Comparison of ENCODE assay signal across 16 cellular contexts in the genomic region with DNA sequence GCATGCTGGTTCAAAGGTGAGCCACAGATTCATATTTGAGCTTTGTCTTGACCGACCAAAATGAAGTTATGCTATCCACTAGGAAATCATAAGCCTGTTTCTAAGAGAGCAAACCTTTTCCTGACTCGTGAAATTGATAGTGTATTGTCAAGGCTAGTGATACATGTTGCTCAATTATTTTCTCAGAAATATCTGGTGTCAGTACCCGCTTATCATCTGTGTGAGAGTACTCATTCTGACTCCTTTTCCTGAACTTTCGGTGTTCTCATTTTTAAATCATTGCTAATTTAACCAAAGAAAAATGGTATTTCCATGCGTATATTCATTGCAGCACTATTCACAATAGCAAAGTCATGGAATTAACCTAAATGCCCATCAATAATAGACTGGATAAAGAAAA. TPM values are rescaled to one million over a fixed set of nuclear protein-coding genes. Genes with fewer than 3 reads are reported as not detected.
DNase-seq lines count a peak whose midpoint lies in the region; ATAC-seq, FAIRE-seq and TF ChIP-seq lines count a peak whose summit lies in the region.
"Had no signal": no experiment of that assay in that cellular context is flagged by ENCODE, and none has a peak within 500 bp of the region (broad histone marks: within the 10 kb centered on the region; RNA-seq: fewer than 3 reads in every experiment).

No MANE protein-coding gene starts in this region.

- H3K4me2 ChIP-seq in MM.1S (ENCODE audit: low read depth, low read length): no peak overlapping the region
- H3K4me2 ChIP-seq: BLaER1 had no signal

- CTCF ChIA-PET in MCF 10A (lab: Yijun Ruan, JAX): interaction anchor here (0.9 to 1.0 kb wide), 2 partner anchors 20 to 30 kb away, joined by 3 to 6 read pairs; no protein-coding TSS in a partner anchor

- POLR2A ChIA-PET in MCF 10A (lab: Yijun Ruan, JAX): interaction anchor here (0.8 to 1.1 kb wide), 4 partner anchors 13 to 39 kb away, joined by 3 to 5 read pairs (median 3); no protein-coding TSS in a partner anchor

- H3K27me3 ChIP-seq in small intestine (ENCODE audit: control insufficient read depth in 2 of 2, insufficient read depth in 2 of 2, low read length in 2 of 2) (no peaks in the 10 kb centered on the region), MM.1S (replicated peaks; ENCODE audit: insufficient read depth, low read length) (no peaks in the 10 kb centered on the region)
- H3K27me3 ChIP-seq: BLaER1 had no signal

- intact Hi-C loops in MCF 10A (cut with micrococcal nuclease): no loop called here

- DNase-seq in OCI-M1 (lab: John Stamatoyannopoulos, UW) (peak; percentile 20), fibroblast of villous mesenchyme (ENCODE audit: low read depth) (no peak), small intestine (peak; percentile 27), AG20443 (ENCODE audit: low spot score) (no peak), MM.1S (no peak), MCF 10A (ENCODE audit: unreplicated experiment) (no peak), NCI-H510A treated with DMSO at 0.1 percent for 48 hours (lab: John Stamatoyannopoulos, UW) (no peak)
- DNase-seq: AML-193, DMS 273 treated with DMSO at 0.1 percent for 48 hours, GM23248 had no signal

- 71 to 84% (median 73%) methylated on average over 5 of the region's 5 CpGs for WGBS in small intestine, 3 donors

- ATAC-seq in activated T-helper 17 cell treated with anti-CD3 and anti-CD28 coated beads, Interleukin-2, amount 50 U/mL, for 72 hours (replicated peaks): no peak
- ATAC-seq: HCT116 had no signal

- no peaks in the 10 kb centered on the region for H3K9me3 Mint-ChIP-seq in activated T-helper 17 cell treated with anti-CD3 and anti-CD28 coated beads, Interleukin-2, amount 50 U/mL, for 72 hours
- H3K9me3 Mint-ChIP-seq in MCF 10A (ENCODE audit: unreplicated experiment): no peaks in the 10 kb centered on the region

- no peaks in the 10 kb centered on the region for H4K20me1 ChIP-seq in MM.1S (ENCODE audit: insufficient read depth, low read length)
- H4K20me1 ChIP-seq: BLaER1 had no signal

- peak overlapping the region; percentile 35 for H3K4me3 Mint-ChIP-seq in activated T-helper 17 cell treated with anti-CD3 and anti-CD28 coated beads, Interleukin-2, amount 50 U/mL, for 72 hours
- H3K4me3 Mint-ChIP-seq in MCF 10A (ENCODE audit: unreplicated experiment): no peak overlapping the region

- no peaks in the 10 kb centered on the region for H3K79me2 ChIP-seq in MM.1S (ENCODE audit: low read length)

- H3K4me1 Mint-ChIP-seq in activated T-helper 17 cell treated with anti-CD3 and anti-CD28 coated beads, Interleukin-2, amount 50 U/mL, for 72 hours: peaks cover 7% of the 10 kb centered on the region
- peaks cover 28% of the 10 kb centered on the region for H3K4me1 Mint-ChIP-seq in MCF 10A (ENCODE audit: insufficient read depth, unreplicated experiment)

- H3K27ac Mint-ChIP-seq in activated T-helper 17 cell treated with anti-CD3 and anti-CD28 coated beads, Interleukin-2, amount 50 U/mL, for 72 hours: no peak overlapping the region
- H3K27ac Mint-ChIP-seq in MCF 10A (ENCODE audit: low read depth, unreplicated experiment): no peak overlapping the region

- TF ChIP-seq CTCF in fibroblast of villous mesenchyme (IDR thresholded peaks at IDR 0.05; ENCODE audit: insufficient read depth, low read depth, low read length) (no peak), MM.1S (IDR thresholded peaks at IDR 0.05; ENCODE audit: low read length) (no peak), MCF 10A (IDR thresholded peaks at IDR 0.05; ENCODE audit: unreplicated experiment) (no peak)

- no TSS peak for BruUV-seq in MCF 10A (replicated peaks; lab: Mats Ljungman, UMichigan)

- H3K36me3 ChIP-seq in small intestine (ENCODE audit: control insufficient read depth in 2 of 2, insufficient read depth in 2 of 2, low read length in 2 of 2): peaks cover 0 to 9% of the 10 kb centered on the region in 2 donors
- no peaks in the 10 kb centered on the region for H3K36me3 ChIP-seq in MM.1S (replicated peaks; ENCODE audit: insufficient read depth, low read length)
- H3K36me3 ChIP-seq: BLaER1 had no signal

- no peaks in the 10 kb centered on the region for H3K9me2 ChIP-seq in MM.1S (replicated peaks; ENCODE audit: insufficient read depth, low read length)

- H3K9me3 ChIP-seq in small intestine (ENCODE audit: control insufficient read depth, low read depth): no peaks in the 10 kb centered on the region
- H3K9me3 ChIP-seq in MM.1S (replicated peaks; ENCODE audit: insufficient read depth, low read length): no peaks in the 10 kb centered on the region
- H3K9me3 ChIP-seq: BLaER1 had no signal

- H3F3A ChIP-seq in MM.1S (ENCODE audit: insufficient read depth, low read length): no peaks in the 10 kb centered on the region

- H3K4me1 ChIP-seq in small intestine (ENCODE audit: control insufficient read depth in 2 of 2, insufficient read depth in 1 of 2, low read depth in 1 of 2, low read length in 1 of 2) (no peaks in the 10 kb centered on the region), MM.1S (ENCODE audit: low read length) (no peaks in the 10 kb centered on the region; the same call in 1 of the 2 replicates)
- H3K4me1 ChIP-seq: BLaER1 had no signal

- H2AFZ ChIP-seq in MM.1S (ENCODE audit: low read length): no peak overlapping the region
- H2AFZ ChIP-seq: GM23248 had no signal

- H3K4me3 ChIP-seq in fibroblast of villous mesenchyme (ENCODE audit: low read depth, low read length): peak overlapping the region; percentile 25
- no peak overlapping the region for H3K4me3 ChIP-seq in small intestine (ENCODE audit: low read depth in 1 of 2, low read length in 2 of 2)
- H3K4me3 ChIP-seq in MM.1S (ENCODE audit: low read length): no peak overlapping the region
- H3K4me3 ChIP-seq: BLaER1, GM23248 had no signal

- H3K9ac ChIP-seq in MM.1S (ENCODE audit: low read length): no peak overlapping the region
- H3K9ac ChIP-seq: BLaER1, GM23248 had no signal

- H3K27me3 Mint-ChIP-seq in activated T-helper 17 cell treated with anti-CD3 and anti-CD28 coated beads, Interleukin-2, amount 50 U/mL, for 72 hours: no peaks in the 10 kb centered on the region
- H3K27me3 Mint-ChIP-seq in MCF 10A (ENCODE audit: insufficient read depth, unreplicated experiment): no peaks in the 10 kb centered on the region

- peaks cover 74% of the 10 kb centered on the region for H3K36me3 Mint-ChIP-seq in activated T-helper 17 cell treated with anti-CD3 and anti-CD28 coated beads, Interleukin-2, amount 50 U/mL, for 72 hours (ENCODE audit: low read depth)
- H3K36me3 Mint-ChIP-seq in MCF 10A (ENCODE audit: insufficient read depth, unreplicated experiment): peaks cover 97% of the 10 kb centered on the region

- H3K27ac ChIP-seq in small intestine (ENCODE audit: low read depth in 1 of 2, low read length in 1 of 2): no peak overlapping the region
- no peak overlapping the region for H3K27ac ChIP-seq in MM.1S (ENCODE audit: low read length)
- H3K27ac ChIP-seq: BLaER1, GM23248 had no signal

- FAIRE-seq in small intestine (lab: Jason Lieb, UNC): no peak
- FAIRE-seq: A204.1, GM18507, H54 had no signal

RNA-seq across cellular contexts. Expression of a gene that starts 56.2 kb away (rescaled TPM):
- total RNA-seq in activated T-helper 17 cell treated with anti-CD3 and anti-CD28 coated beads, Interleukin-2, amount 50 U/mL, for 72 hours: 10 to 100 TPM in 1 of 2 donors, 1 to 10 TPM in 1; 3.0 to 17.0 TPM
- total RNA-seq in fibroblast of villous mesenchyme: not detected in 2 replicates
- 10 to 100 TPM in 1 of 3 donors, 1 to 10 TPM in 2; 4.0 to 19.1 (median 4.6) TPM for polyA plus RNA-seq in small intestine
- total RNA-seq in MCF 10A (2022): 33.3 and 47.4 TPM in 2 replicates
- total RNA-seq: GM23248 had no signal
- polyA plus RNA-seq: GM23248 had no signal

Comparison
In these comparisons a context has a peak if more than half of its experiments do, and no peak if none do; other contexts are left out.
1. DNase-seq: peak in OCI-M1 (single experiment) and small intestine (single experiment); none in fibroblast of villous mesenchyme (single experiment), AG20443 (single experiment), MM.1S (single experiment), MCF 10A (single experiment) and NCI-H510A treated with DMSO at 0.1 percent for 48 hours (single experiment).